Comparison of ENCODE assay signal across 20 cellular contexts in genomic region chr9:98331536-98332259, GRCh38.
DNase-seq lines count a peak whose midpoint lies in the region; ATAC-seq and TF ChIP-seq lines count a peak whose summit lies in the region.
"Had no signal": no experiment of that assay in that cellular context is flagged by ENCODE, and none has a peak within 500 bp of the region (broad histone marks: within the 10 kb centered on the region; RNA-seq: fewer than 3 reads in every experiment).

No MANE protein-coding gene starts in this region.

- ATAC-seq in natural killer cell: no peak
- no peak for ATAC-seq in HG02571 (IDR thresholded peaks at IDR 0.05; ENCODE audit: unreplicated experiment)

- no peaks in the 10 kb centered on the region for H3K36me3 Mint-ChIP-seq in natural killer cell
- H3K36me3 Mint-ChIP-seq: CD14-positive monocyte had no signal

- peak; percentile 14 for DNase-seq in NCI-H82 (lab: John Stamatoyannopoulos, UW)
- no peak for DNase-seq in NCI-H82 treated with DMSO at 0.1 percent for 48 hours (lab: John Stamatoyannopoulos, UW; ENCODE audit: unreplicated experiment)
- peak; percentile 42 for DNase-seq in WERI-Rb-1
- peak; percentile 5 for DNase-seq in iPS-NIHi7 (ENCODE audit: extremely low spot score)
- DNase-seq in suprapubic skin (ENCODE audit: low spot score in 2 of 2): no peak
- DNase-seq in activated CD4-positive, alpha-beta T cell treated with anti-CD3 and anti-CD28 coated beads, Interleukin-2, amount 50 U/mL, for 4 hours: no peak
- no peak for DNase-seq in natural killer cell
- DNase-seq: COR-L47, DMS153, NCI-H1105, NCI-H187 treated with DMSO at 0.1 percent for 48 hours, NCI-H774, Peyer's patch, Right ventricle myocardium superior had no signal

- H3K9me3 ChIP-seq in WERI-Rb-1 (ENCODE audit: severe bottlenecking) (no peaks in the 10 kb centered on the region), suprapubic skin (no peaks in the 10 kb centered on the region)
- H3K9me3 ChIP-seq: HAP-1, Peyer's patch had no signal

- no peaks in the 10 kb centered on the region for H3K4me1 Mint-ChIP-seq in natural killer cell
- H3K4me1 Mint-ChIP-seq: CD14-positive monocyte had no signal

- H3K27ac ChIP-seq in WERI-Rb-1 (no peak overlapping the region), suprapubic skin (no peak overlapping the region)
- H3K27ac ChIP-seq: 22Rv1, HL-60, KMS-11, Peyer's patch had no signal

- no peaks in the 10 kb centered on the region for H3K4me1 ChIP-seq in suprapubic skin
- H3K4me1 ChIP-seq: HAP-1, Peyer's patch had no signal

- no peaks in the 10 kb centered on the region for H3K9me3 Mint-ChIP-seq in natural killer cell

- H3K27me3 Mint-ChIP-seq in natural killer cell (ENCODE audit: low read depth in 2 of 2): peaks cover 4 to 26% of the 10 kb centered on the region in 2 donors

- 60% methylated on average over 5 of the region's 6 CpGs for WGBS in suprapubic skin

- no peak overlapping the region for H3K4me3 Mint-ChIP-seq in natural killer cell
- H3K4me3 Mint-ChIP-seq: CD14-positive monocyte had no signal

- intact Hi-C loops in natural killer cell (cut with micrococcal nuclease): no loop called here

- TF ChIP-seq POLR2A in suprapubic skin (IDR thresholded peaks at IDR 0.05): no peak

- no peak for TF ChIP-seq EP300 in suprapubic skin (IDR thresholded peaks at IDR 0.05)

- no peak for TF ChIP-seq CTCF in WERI-Rb-1 (IDR thresholded peaks at IDR 0.05; ENCODE audit: low read depth, low read length)
- no peak for TF ChIP-seq CTCF in suprapubic skin (IDR thresholded peaks at IDR 0.05)
- TF ChIP-seq CTCF in natural killer cell (IDR thresholded peaks at IDR 0.05): no peak

- H3K36me3 ChIP-seq in WERI-Rb-1 (peaks cover 2% of the 10 kb centered on the region; the same call in 1 of the 2 replicates), suprapubic skin (no peaks in the 10 kb centered on the region)
- H3K36me3 ChIP-seq: HAP-1, Peyer's patch had no signal

- no peak overlapping the region for H3K4me3 ChIP-seq in WERI-Rb-1 (ENCODE audit: low read depth, low read length)
- no peak overlapping the region for H3K4me3 ChIP-seq in suprapubic skin
- H3K4me3 ChIP-seq: HAP-1, Peyer's patch had no signal

- no peak overlapping the region for H3K27ac Mint-ChIP-seq in natural killer cell
- H3K27ac Mint-ChIP-seq: CD14-positive monocyte had no signal

- no peaks in the 10 kb centered on the region for H3K27me3 ChIP-seq in WERI-Rb-1 (ENCODE audit: insufficient read depth, low read depth, severe bottlenecking)
- peaks cover 9% of the 10 kb centered on the region for H3K27me3 ChIP-seq in suprapubic skin
- H3K27me3 ChIP-seq: Peyer's patch had no signal

Comparison
In these comparisons a context has a peak if more than half of its experiments do, and no peak if none do; other contexts are left out.
1. DNase-seq: peak in NCI-H82 (single experiment), WERI-Rb-1 (single experiment) and iPS-NIHi7 (single experiment); none in NCI-H82 treated with DMSO at 0.1 percent for 48 hours (single experiment), suprapubic skin (0 of 2), activated CD4-positive, alpha-beta T cell treated with anti-CD3 and anti-CD28 coated beads, Interleukin-2, amount 50 U/mL, for 4 hours (0 of 2) and natural killer cell (single experiment).